1 cellular context compared by ENCODE assay signal in the genomic region with DNA sequence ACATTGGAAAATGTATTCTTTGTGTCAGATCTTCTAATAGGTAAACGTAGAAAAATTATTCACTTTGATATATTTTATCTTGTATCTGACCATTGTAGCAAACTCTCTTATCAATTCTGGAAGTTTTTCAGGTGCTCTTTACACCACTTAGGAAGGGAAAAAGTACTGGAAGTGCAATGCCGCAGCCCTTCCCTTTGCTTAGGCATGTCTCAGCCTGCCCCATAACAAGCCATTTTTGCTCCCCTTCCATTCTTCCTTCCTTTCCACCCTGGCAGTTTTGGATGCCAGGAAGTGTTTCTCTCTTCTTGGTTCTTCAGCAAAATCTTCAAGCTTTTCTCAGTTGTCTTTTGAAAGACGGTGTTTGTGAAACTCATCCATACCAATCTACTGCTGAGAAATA.
TF ChIP-seq lines count a peak whose summit lies in the region.

No MANE protein-coding gene starts in this region.

TF ChIP-seq in H1, 55 proteins besides CTCF, POLR2A, EP300 and RAD21:
- TF ChIP-seq KDM4A (IDR thresholded peaks at IDR 0.05; ENCODE audit: low read depth, low read length, severe bottlenecking) (no peak), BCL11A (IDR thresholded peaks at IDR 0.05; ENCODE audit: low read depth in 2 of 2, low read length in 2 of 2) (no peak), SRF (IDR thresholded peaks at IDR 0.05; ENCODE audit: low read depth, low read length) (no peak), KDM5A (IDR thresholded peaks at IDR 0.05; ENCODE audit: low read length) (no peak), BACH1 (IDR thresholded peaks at IDR 0.05; ENCODE audit: low read length) (no peak), RFX5 (IDR thresholded peaks at IDR 0.05; ENCODE audit: borderline replicate concordance, low read depth, low read length) (no peak), YY1 (IDR thresholded peaks at IDR 0.05; ENCODE audit: low read depth, low read length) (no peak), EGR1 (IDR thresholded peaks at IDR 0.05; ENCODE audit: borderline replicate concordance, low read depth, low read length) (no peak), POU5F1 (IDR thresholded peaks at IDR 0.05; ENCODE audit: low read depth, low read length) (no peak), TAF7 (optimal IDR thresholded peaks at IDR 0.05; ENCODE audit: borderline replicate concordance, low read depth, low read length) (no peak), SP4 (IDR thresholded peaks at IDR 0.05; ENCODE audit: low read length) (no peak), SIN3A (conservative IDR thresholded peaks at IDR 0.05 in 1 of 2, IDR thresholded peaks at IDR 0.05 in 1 of 2; ENCODE audit: low read depth in 1 of 2, low read length in 2 of 2) (no peak), TBP (IDR thresholded peaks at IDR 0.05; ENCODE audit: low read depth, low read length) (no peak), CEBPB (IDR thresholded peaks at IDR 0.05; ENCODE audit: low read depth, low read length) (no peak), POLR2AphosphoS5 (IDR thresholded peaks at IDR 0.05; ENCODE audit: low read depth, low read length) (no peak), CREB1 (IDR thresholded peaks at IDR 0.05) (no peak)
- TF ChIP-seq, protein P1, sequence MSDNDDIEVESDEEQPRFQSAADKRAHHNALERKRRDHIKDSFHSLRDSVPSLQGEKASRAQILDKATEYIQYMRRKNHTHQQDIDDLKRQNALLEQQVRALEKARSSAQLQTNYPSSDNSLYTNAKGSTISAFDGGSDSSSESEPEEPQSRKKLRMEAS (IDR thresholded peaks at IDR 0.05), result no peak
TF ChIP-seq in H1: peak in this region for 0.
